Comparison of ENCODE assay signal across 9 cellular contexts in genomic region chr19:31668916-31669315, GRCh38.
"Had no signal": no experiment of that assay in that cellular context is flagged by ENCODE, and none has a peak within 500 bp of the region (broad histone marks: within the 10 kb centered on the region; RNA-seq: fewer than 3 reads in every experiment).

No MANE protein-coding gene starts in this region.

- H3K27ac Mint-ChIP-seq: HFFc6, IgD-negative memory B cell had no signal

- H3K36me3 ChIP-seq: HAP-1 had no signal

- H3K27ac ChIP-seq: GM23248, KMS-11 had no signal

- H3K27me3 Mint-ChIP-seq: IgD-negative memory B cell had no signal

- H3K4me3 Mint-ChIP-seq: HFFc6, IgD-negative memory B cell had no signal

- H3K9me3 ChIP-seq: HAP-1 had no signal

- H3K4me2 ChIP-seq: KMS-11 had no signal

- H3K9ac ChIP-seq: GM23248, KMS-11 had no signal

- DNase-seq: GM23248, H7, HFFc6, Karpas-422, KBM-7 had no signal

- ATAC-seq: HCT116 had no signal

- H3K4me1 Mint-ChIP-seq: IgD-negative memory B cell had no signal

- H3K9me3 Mint-ChIP-seq: HFFc6 had no signal

- H3K36me3 Mint-ChIP-seq: IgD-negative memory B cell had no signal

- H2AFZ ChIP-seq: GM23248 had no signal

- H3K4me3 ChIP-seq: GM23248, HAP-1 had no signal

- H3K4me1 ChIP-seq: HAP-1 had no signal
